20 cellular contexts compared by ENCODE assay signal in the genomic region with DNA sequence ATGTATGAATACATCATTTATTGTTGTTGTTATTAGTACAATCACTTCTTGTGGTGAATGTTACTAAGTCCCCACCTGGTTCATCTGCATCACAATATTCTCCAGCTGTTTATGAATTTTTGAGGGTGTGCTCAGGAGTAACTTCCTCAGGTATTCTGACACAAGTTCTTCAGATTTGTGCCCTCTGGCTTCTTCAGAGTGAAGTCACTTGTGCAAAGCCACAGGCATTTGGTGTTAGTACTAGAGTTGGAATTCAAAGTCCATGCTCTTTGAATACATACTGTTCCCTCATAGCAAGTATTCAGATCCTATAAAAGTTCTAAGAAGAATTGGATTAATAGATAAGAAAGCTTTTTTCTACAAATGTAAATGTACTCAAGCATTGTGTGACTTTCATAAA.
"Had no signal": no experiment of that assay in that cellular context is flagged by ENCODE, and none has a peak within 500 bp of the region (broad histone marks: within the 10 kb centered on the region; RNA-seq: fewer than 3 reads in every experiment).

No MANE protein-coding gene starts in this region.

- DNase-seq: activated CD4-positive, alpha-beta memory T cell treated with anti-CD3 and anti-CD28 coated beads for 36 hours; activated gamma-delta T cell; activated naive CD8-positive, alpha-beta T cell treated with anti-CD3 and anti-CD28 coated beads for 36 hours; activated T-cell treated with anti-CD3 and anti-CD28 coated beads, Interleukin-2, amount 50 U/mL, for 48 hours; anterior cingulate cortex; dermis blood vessel endothelial cell; erythroblast; left ventricle myocardium inferior; mesendoderm; psoas muscle; sigmoid colon; stimulated activated CD4-positive, alpha-beta T cell treated with anti-CD3 and anti-CD28 coated beads, Interleukin-4, amount 100 ng/mL, for 4 hours; stimulated activated naive CD8-positive, alpha-beta T cell treated with anti-CD3 and anti-CD28 coated beads, Interleukin-15, amount 100 ng/mL, for 72 hours; T-cell; T1000; testis had no signal

- H3K27me3 ChIP-seq: sigmoid colon, testis had no signal

- H3K36me3 ChIP-seq: left ventricle myocardium inferior, sigmoid colon had no signal

- ATAC-seq: psoas muscle; stimulated activated naive CD8-positive, alpha-beta T cell treated with anti-CD3 and anti-CD28 coated beads, Interleukin-15, amount 100 ng/mL, for 72 hours; T-cell had no signal

- H3K27me3 Mint-ChIP-seq: activated CD4-positive, alpha-beta memory T cell treated with anti-CD3 and anti-CD28 coated beads for 36 hours; central memory CD8-positive, alpha-beta T cell; stimulated activated naive CD8-positive, alpha-beta T cell treated with anti-CD3 and anti-CD28 coated beads, Interleukin-15, amount 100 ng/mL, for 72 hours had no signal

- H3K4me1 ChIP-seq: psoas muscle, sigmoid colon, testis had no signal

- FAIRE-seq: urothelium cell line had no signal

- H3K4me3 ChIP-seq: left ventricle myocardium inferior, psoas muscle, sigmoid colon, testis had no signal

- H3K4me1 Mint-ChIP-seq: central memory CD8-positive, alpha-beta T cell; T-cell had no signal

- H3K27ac ChIP-seq: psoas muscle, sigmoid colon, testis, VCaP had no signal

- H3K27ac Mint-ChIP-seq: activated CD4-positive, alpha-beta memory T cell treated with anti-CD3 and anti-CD28 coated beads for 36 hours; activated naive CD8-positive, alpha-beta T cell treated with anti-CD3 and anti-CD28 coated beads for 36 hours; nephron; T-cell had no signal

- H3K9me3 Mint-ChIP-seq: activated CD4-positive, alpha-beta memory T cell treated with anti-CD3 and anti-CD28 coated beads for 36 hours; activated naive CD8-positive, alpha-beta T cell treated with anti-CD3 and anti-CD28 coated beads for 36 hours; central memory CD8-positive, alpha-beta T cell; nephron; stimulated activated naive CD8-positive, alpha-beta T cell treated with anti-CD3 and anti-CD28 coated beads, Interleukin-15, amount 100 ng/mL, for 72 hours had no signal

- H3K9me3 ChIP-seq: left ventricle myocardium inferior, psoas muscle, sigmoid colon, testis had no signal

- H3K36me3 Mint-ChIP-seq: activated CD4-positive, alpha-beta memory T cell treated with anti-CD3 and anti-CD28 coated beads for 36 hours; activated naive CD8-positive, alpha-beta T cell treated with anti-CD3 and anti-CD28 coated beads for 36 hours; T-cell had no signal

- H3K4me3 Mint-ChIP-seq: activated CD4-positive, alpha-beta memory T cell treated with anti-CD3 and anti-CD28 coated beads for 36 hours; activated naive CD8-positive, alpha-beta T cell treated with anti-CD3 and anti-CD28 coated beads for 36 hours; central memory CD8-positive, alpha-beta T cell; nephron; stimulated activated naive CD8-positive, alpha-beta T cell treated with anti-CD3 and anti-CD28 coated beads, Interleukin-15, amount 100 ng/mL, for 72 hours; T-cell had no signal
